ENCODE assay signal across 10 cellular contexts in the genomic region with DNA sequence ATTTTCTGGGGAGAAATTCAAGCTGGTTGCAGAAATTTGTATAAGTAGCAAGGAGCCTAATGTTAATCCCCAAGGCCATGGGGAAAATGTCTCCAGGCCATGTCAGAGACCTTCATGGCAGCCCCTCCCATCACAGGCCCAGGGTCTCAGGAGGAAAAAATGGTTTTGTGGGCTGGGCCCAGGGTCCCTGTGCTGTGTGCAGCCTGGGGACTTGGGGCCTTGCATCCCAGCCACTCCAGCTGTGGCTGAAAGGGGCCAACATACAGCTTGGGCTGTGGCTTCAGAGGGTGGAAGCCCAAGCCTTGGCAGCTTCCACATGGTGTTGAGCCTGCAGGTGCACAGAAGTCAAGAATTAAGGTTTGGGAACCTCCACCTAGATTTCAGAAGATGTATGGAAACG. TPM values are rescaled to one million over a fixed set of nuclear protein-coding genes. Genes with fewer than 3 reads are reported as not detected.
"Had no signal": no experiment of that assay in that cellular context is flagged by ENCODE, and none has a peak within 500 bp of the region (broad histone marks: within the 10 kb centered on the region; RNA-seq: fewer than 3 reads in every experiment).

No MANE protein-coding gene starts in this region.

RNA-seq across cellular contexts. Expression of gene BPIFB4, which starts 42.9 kb away (rescaled TPM):
- total RNA-seq: OCI-LY7, PC-3, PC-9, Peyer's patch, Right ventricle myocardium inferior, Right ventricle myocardium superior, RPMI7951, SJSA1, SK-MEL-5 had no signal

RNA-seq across cellular contexts. Expression of gene BPIFA2, which starts 45.7 kb away (rescaled TPM):
- total RNA-seq: OCI-LY7, PC-3, PC-9, Peyer's patch, Right ventricle myocardium inferior, Right ventricle myocardium superior, RPMI7951, SJCRH30, SJSA1, SK-MEL-5 had no signal
